ENCODE assay signal across 10 cellular contexts in the genomic region with DNA sequence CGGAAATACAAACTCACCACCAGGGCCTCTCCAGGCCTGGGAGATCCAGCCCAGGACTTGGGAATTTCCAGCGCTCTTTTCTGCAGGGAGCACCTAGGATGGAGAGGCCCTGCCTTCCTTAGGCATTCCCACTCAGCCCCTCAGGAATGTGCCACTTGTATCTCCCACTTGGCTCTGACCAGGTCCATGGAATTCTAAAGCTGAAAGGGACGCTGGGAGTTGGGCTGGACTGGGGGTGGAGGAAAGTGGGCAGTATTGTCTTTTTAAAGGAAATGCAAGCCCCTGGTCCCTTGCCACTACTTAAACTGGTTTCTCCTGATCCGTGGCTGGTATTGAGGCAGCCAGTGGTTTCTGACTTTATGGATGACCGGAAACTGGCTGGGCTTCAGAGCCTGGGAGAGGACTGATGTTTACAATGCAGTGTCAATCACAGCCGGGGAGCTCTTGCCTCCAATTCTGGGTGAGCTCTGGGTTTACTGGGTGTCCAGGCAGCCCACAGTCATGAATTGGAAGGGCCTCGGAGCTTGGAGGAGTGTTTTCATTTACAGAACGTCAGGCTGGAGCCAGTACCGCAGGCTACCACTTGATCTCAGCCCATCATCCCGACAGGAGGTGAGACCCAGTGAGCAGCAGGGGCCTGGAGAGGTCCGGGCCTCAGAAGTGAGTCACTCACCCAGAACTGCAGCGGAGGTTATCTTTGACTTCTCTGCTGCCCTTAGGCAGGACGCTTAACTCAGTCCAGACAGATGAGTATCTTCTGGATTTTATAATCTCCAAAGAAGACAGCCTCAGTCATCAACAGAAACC. TPM values are rescaled to one million over a fixed set of nuclear protein-coding genes. Genes with fewer than 3 reads are reported as not detected.
DNase-seq lines count a peak whose midpoint lies in the region; ATAC-seq and TF ChIP-seq lines count a peak whose summit lies in the region.
"Had no signal": no experiment of that assay in that cellular context is flagged by ENCODE, and none has a peak within 500 bp of the region (broad histone marks: within the 10 kb centered on the region; RNA-seq: fewer than 3 reads in every experiment).

No MANE protein-coding gene starts in this region.

- no peak for TF ChIP-seq RAD21 in IMR-90 (IDR thresholded peaks at IDR 0.05; ENCODE audit: low read length)

- peak overlapping the region; percentile 64 for H3K23ac ChIP-seq in IMR-90 (ENCODE audit: low read depth, low read length)

- H3K36me3 Mint-ChIP-seq in CD14-positive monocyte: peaks cover 27 to 45% of the 10 kb centered on the region in 2 donors

- 0% methylated on average over 7 of the region's 13 CpGs; no CpG with 5 or more reads in 1 of the 2 experiments for WGBS in IMR-90 (ENCODE audit: extremely low coverage in 2 of 2, insufficient read length in 1 of 2), 2 experiments
- 10 to 12% methylated on average over 10 of the region's 13 CpGs for WGBS in mesodermal cell (ENCODE audit: insufficient coverage in 2 of 2), 2 experiments

- H3K79me1 ChIP-seq in IMR-90 (ENCODE audit: low read depth in 1 of 2, low read length in 2 of 2): peaks cover 20 to 76% of the 10 kb centered on the region in 2 experiments

- peak overlapping the region; percentile 63 for H2BK5ac ChIP-seq in IMR-90 (ENCODE audit: low read depth, low read length, poor library complexity, severe bottlenecking)

- peak; percentile 67 for ATAC-seq in IMR-90 (ENCODE audit: low read depth)
- no peak for ATAC-seq in GM21825 (IDR thresholded peaks at IDR 0.05; ENCODE audit: unreplicated experiment)
- no peak for ATAC-seq in HG03159 (IDR thresholded peaks at IDR 0.05; ENCODE audit: unreplicated experiment)
- ATAC-seq in HG02870 (IDR thresholded peaks at IDR 0.05; ENCODE audit: unreplicated experiment): no peak

- H3K4me2 ChIP-seq in IMR-90 (ENCODE audit: low read depth, low read length): peak overlapping the region; percentile 57

- peaks cover 26% of the 10 kb centered on the region for H3K36me3 ChIP-seq in BE2C
- H3K36me3 ChIP-seq in IMR-90 (ENCODE audit: control insufficient read depth, insufficient read depth, low read length): peaks cover 16% of the 10 kb centered on the region
- H3K36me3 ChIP-seq in breast epithelium: peaks cover 4% of the 10 kb centered on the region
- H3K36me3 ChIP-seq in mesodermal cell (ENCODE audit: control insufficient read depth, insufficient read depth, low read length): peaks cover 20% of the 10 kb centered on the region

- H3K27me3 Mint-ChIP-seq in CD14-positive monocyte (ENCODE audit: low read depth in 3 of 3): peaks cover 22 to 32% (median 22%) of the 10 kb centered on the region in 3 donors

- peak overlapping the region; percentile 73 for H3K56ac ChIP-seq in IMR-90 (ENCODE audit: extremely low read depth, insufficient read depth, low read length)

- peak overlapping the region; percentile 63 for H2BK20ac ChIP-seq in IMR-90 (ENCODE audit: low read depth, low read length)

- H2AK9ac ChIP-seq in IMR-90 (replicated peaks; ENCODE audit: low read depth, low read length, poor library complexity): peak overlapping the region; percentile 93

- intact Hi-C loops in IMR-90 (cut with micrococcal nuclease): loop anchor here (5.0 kb wide), 2 partner anchors 101 to 216 kb away; no protein-coding TSS in a partner anchor
- intact Hi-C loops in breast epithelium (cut with DNase I; ENCODE audit: low total_unique reads): loop anchor here (10.0 kb wide), 1 partner anchor 99 kb away; no protein-coding TSS in a partner anchor
- intact Hi-C loops in CD14-positive monocyte (cut with micrococcal nuclease): loop anchor here (5.0 to 10.0 kb wide), 6 partner anchors 36 to 219 kb away; a partner anchor contains a TSS

- H4K91ac ChIP-seq in IMR-90 (ENCODE audit: insufficient read depth, low read depth, low read length): peak overlapping the region; percentile 81

- no TSS peak for BruUV-seq in IMR-90 (replicated peaks; lab: Mats Ljungman, UMichigan)

- H3K4me1 Mint-ChIP-seq in CD14-positive monocyte: peaks cover 16% of the 10 kb centered on the region

- peak overlapping the region; percentile 27 for H2AK5ac ChIP-seq in IMR-90 (ENCODE audit: low read depth, low read length)

- peaks cover 83% of the 10 kb centered on the region for H4K20me1 ChIP-seq in IMR-90 (ENCODE audit: insufficient read depth, low read length)

- H3K27me3 ChIP-seq in BE2C: no peaks in the 10 kb centered on the region
- H3K27me3 ChIP-seq in IMR-90 (ENCODE audit: control insufficient read depth, insufficient read depth, low read length): no peaks in the 10 kb centered on the region
- H3K27me3 ChIP-seq in breast epithelium: no peaks in the 10 kb centered on the region

- CTCF ChIA-PET in IMR-90 (lab: Yijun Ruan, JAX): interaction anchor here (0.6 to 1.0 kb wide), 3 partner anchors 19 to 220 kb away, joined by 3 to 7 read pairs (median 5); a partner anchor contains a TSS

- TF ChIP-seq CTCF in BE2C (IDR thresholded peaks at IDR 0.05; ENCODE audit: low read depth, low read length): peak; percentile 10; the same call in 1 of the 2 replicates
- no peak for TF ChIP-seq CTCF in IMR-90 (conservative IDR thresholded peaks at IDR 0.05; ENCODE audit: low read depth, low read length)
- TF ChIP-seq CTCF in breast epithelium (IDR thresholded peaks at IDR 0.05): peak in 1 of 3 donors; percentile 28
- no peak for TF ChIP-seq CTCF in CD14-positive monocyte (IDR thresholded peaks at IDR 0.05)

- H3K4me1 ChIP-seq in BE2C (peaks cover 16% of the 10 kb centered on the region), IMR-90 (ENCODE audit: control insufficient read depth, insufficient read depth, low read length) (peaks cover 24% of the 10 kb centered on the region), breast epithelium (peaks cover 0 to 9% of the 10 kb centered on the region in 2 donors), mesodermal cell (ENCODE audit: control insufficient read depth, insufficient read depth, low read length, poor library complexity, severe bottlenecking) (peaks cover 46% of the 10 kb centered on the region)

- POLR2A ChIA-PET in IMR-90 (lab: Charles Lee; ENCODE audit: unreplicated experiment): interaction anchor here (1.2 kb wide), 1 partner anchor 25 kb away, joined by 3 read pairs; no protein-coding TSS in a partner anchor

- H3K9me3 ChIP-seq in BE2C (no peaks in the 10 kb centered on the region), IMR-90 (ENCODE audit: control insufficient read depth, insufficient read depth, low read length) (no peaks in the 10 kb centered on the region), breast epithelium (no peaks in the 10 kb centered on the region), mesodermal cell (ENCODE audit: control insufficient read depth, low read length) (no peaks in the 10 kb centered on the region)

- in situ Hi-C loops in IMR-90 (cut with MboI; ENCODE audit: low sequenced_read_pairs): loop anchor here (5.0 to 25.0 kb wide), 2 partner anchors 91 to 326 kb away; a partner anchor contains a TSS

- peak; percentile 79 for DNase-seq in BE2C
- peak; percentile 93 for DNase-seq in IMR-90
- DNase-seq in breast epithelium (ENCODE audit: low spot score in 2 of 2): peak in 1 of 2 donors; percentile 81
- no peak for DNase-seq in CD14-positive monocyte (ENCODE audit: low spot score)
- DNase-seq: activated CD4-positive, alpha-beta T cell treated with anti-CD3 and anti-CD28 coated beads, Interleukin-2, amount 50 U/mL, for 4 hours had no signal

- H3K4me3 Mint-ChIP-seq in CD14-positive monocyte: peak overlapping the region in 1 of 2 donors; percentile 64

- H3K14ac ChIP-seq in IMR-90 (replicated peaks; ENCODE audit: low read depth, low read length): peak overlapping the region; percentile 74

- peaks cover 19% of the 10 kb centered on the region for H3K9me1 ChIP-seq in IMR-90 (ENCODE audit: insufficient read depth, low read length)

- H2AFZ ChIP-seq in IMR-90 (replicated peaks; ENCODE audit: low read length, poor library complexity): peak overlapping the region; percentile 26

- H2BK15ac ChIP-seq in IMR-90 (ENCODE audit: low read depth, low read length): peak overlapping the region; percentile 29; the same call in 2 of the 3 replicates

- H3K4me3 ChIP-seq in BE2C (ENCODE audit: low read depth, low read length) (no peak overlapping the region; the same call in 1 of the 2 replicates), IMR-90 (ENCODE audit: insufficient read depth, low read depth, low read length) (no peak overlapping the region), breast epithelium (peak overlapping the region in 2 of 3 donors; percentile 51 to 69), mesodermal cell (ENCODE audit: extremely low read depth, insufficient read depth, low read length, poor library complexity, severe bottlenecking) (peak overlapping the region; percentile 33)

- H3K4ac ChIP-seq in IMR-90 (ENCODE audit: low read depth, low read length): peak overlapping the region; percentile 91

- H3K9me3 Mint-ChIP-seq in CD14-positive monocyte: peaks cover 0 to 4% (median 2%) of the 10 kb centered on the region in 7 donors

- H3K27ac ChIP-seq in IMR-90 (ENCODE audit: insufficient read depth, low read length) (peak overlapping the region; percentile 66), breast epithelium (peak overlapping the region; percentile 63 to 85), mesodermal cell (ENCODE audit: low read depth, low read length, severe bottlenecking) (peak overlapping the region; percentile 98)

- H4K8ac ChIP-seq in IMR-90 (ENCODE audit: low read depth in 2 of 2, low read length in 2 of 2): peak overlapping the region; percentile 5 to 82; a peak in 3 of 4 replicates

- peak overlapping the region; percentile 84 for H2BK120ac ChIP-seq in IMR-90 (ENCODE audit: low read depth, low read length)

- no peak overlapping the region for H3K18ac ChIP-seq in IMR-90 (ENCODE audit: low read depth, low read length)

- no peak; the same call in 1 of the 2 replicates for TF ChIP-seq POLR2A in IMR-90 (IDR thresholded peaks at IDR 0.05; ENCODE audit: low read depth, low read length)
- no peak for TF ChIP-seq POLR2A in breast epithelium (IDR thresholded peaks at IDR 0.05)

- dilution Hi-C loops in IMR-90 (cut with HindIII; ENCODE audit: low sequenced_read_pairs, unreplicated experiment): no loop called here

- no peak overlapping the region for H4K5ac ChIP-seq in IMR-90 (ENCODE audit: low read depth, low read length)

- no peak overlapping the region for H3K27ac Mint-ChIP-seq in CD14-positive monocyte

- peak overlapping the region; percentile 15; the same call in 1 of the 2 replicates for H3K9ac ChIP-seq in IMR-90 (ENCODE audit: low read depth, low read length)

RNA-seq across cellular contexts. Expression of a gene that starts 27.3 kb away (rescaled TPM):
- 220 TPM for polyA plus RNA-seq in BE2C (2012; ENCODE audit: insufficient read depth, insufficient read length, low read depth)
- 33.3 and 35.3 TPM in 2 replicates for total RNA-seq in IMR-90 (2012; rRNA removed)
- polyA plus RNA-seq in IMR-90 (2012; rRNA removed): 93.9 and 99.5 TPM in 2 replicates
- 87.0 and 97.5 TPM in 2 replicates for polyA plus RNA-seq in IMR-90 (2012; cell fraction: cytosol; rRNA removed)
- polyA plus RNA-seq in IMR-90 (2012; cell fraction: nucleus; rRNA removed; ENCODE audit: low replicate concordance): 301 and 531 TPM in 2 replicates
- total RNA-seq in breast epithelium: 10 to 100 TPM; 47.2 to 58.1 (median 55.1) TPM
- polyA plus RNA-seq in mesodermal cell (2013, experiment 1 of 2): 78.3 TPM
- polyA plus RNA-seq in mesodermal cell (2013, experiment 2 of 2): 71.9 TPM
- 1 to 10 TPM; 6.4 to 6.8 TPM for polyA plus RNA-seq in CD14-positive monocyte

RNA-seq across cellular contexts. Expression of a gene that starts 30.3 kb away (rescaled TPM):
- 203 TPM for polyA plus RNA-seq in BE2C (2012; ENCODE audit: insufficient read depth, insufficient read length, low read depth)
- 6.8 and 7.8 TPM in 2 replicates for total RNA-seq in IMR-90 (2012; rRNA removed)
- polyA plus RNA-seq in IMR-90 (2012; rRNA removed): 29.8 and 38.3 TPM in 2 replicates
- 24.3 and 48.1 TPM in 2 replicates for polyA plus RNA-seq in IMR-90 (2012; cell fraction: cytosol; rRNA removed)
- 34.7 and 60.3 TPM in 2 replicates for polyA plus RNA-seq in IMR-90 (2012; cell fraction: nucleus; rRNA removed; ENCODE audit: low replicate concordance)
- 10 to 100 TPM; 32.1 to 36.1 (median 35.0) TPM for total RNA-seq in breast epithelium
- 45.6 TPM for polyA plus RNA-seq in mesodermal cell (2013, experiment 1 of 2)
- 44.6 TPM for polyA plus RNA-seq in mesodermal cell (2013, experiment 2 of 2)
- polyA plus RNA-seq in CD14-positive monocyte: 10 to 100 TPM; 17.4 to 19.8 TPM

RNA-seq across cellular contexts. Expression of a gene that starts 32.9 kb away (rescaled TPM):
- 267 TPM for polyA plus RNA-seq in BE2C (2012; ENCODE audit: insufficient read depth, insufficient read length, low read depth)
- total RNA-seq in IMR-90 (2012; rRNA removed) (41.9 and 53.8 TPM in 2 replicates), breast epithelium (10 to 100 TPM; 45.6 to 63.5 (median 60.0) TPM)
- polyA plus RNA-seq in IMR-90 (2012; rRNA removed) (115 and 127 TPM in 2 replicates), CD14-positive monocyte (10 to 100 TPM; 34.7 to 38.6 TPM)
- polyA plus RNA-seq in IMR-90 (2012; cell fraction: cytosol; rRNA removed): 99.0 and 130 TPM in 2 replicates
- 430 and 1,164 TPM in 2 replicates for polyA plus RNA-seq in IMR-90 (2012; cell fraction: nucleus; rRNA removed; ENCODE audit: low replicate concordance)
- polyA plus RNA-seq in mesodermal cell (2013, experiment 1 of 2): 51.8 TPM
- 50.3 TPM for polyA plus RNA-seq in mesodermal cell (2013, experiment 2 of 2)

RNA-seq across cellular contexts. Expression of a gene that starts 53.9 kb away (rescaled TPM):
- polyA plus RNA-seq in BE2C (2012; ENCODE audit: insufficient read depth, insufficient read length, low read depth): not detected
- total RNA-seq in IMR-90 (2012; rRNA removed) (not detected in 2 replicates), breast epithelium (not detected)
- polyA plus RNA-seq in IMR-90 (2012; rRNA removed) (not detected in 2 replicates), CD14-positive monocyte (not detected)
- not detected in 2 replicates for polyA plus RNA-seq in IMR-90 (2012; cell fraction: cytosol; rRNA removed)
- polyA plus RNA-seq in IMR-90 (2012; cell fraction: nucleus; rRNA removed; ENCODE audit: low replicate concordance): not detected in 2 replicates
- polyA plus RNA-seq in mesodermal cell (2013, experiment 1 of 2): 0.66 TPM
- polyA plus RNA-seq in mesodermal cell (2013, experiment 2 of 2): not detected
- total RNA-seq: liver had no signal
- polyA plus RNA-seq: liver had no signal

RNA-seq across cellular contexts. Expression of a gene that starts 54.2 kb away (rescaled TPM):
- polyA plus RNA-seq in BE2C (2012; ENCODE audit: insufficient read depth, insufficient read length, low read depth): 621 TPM
- total RNA-seq in IMR-90 (2012; rRNA removed): 25.3 and 29.6 TPM in 2 replicates
- polyA plus RNA-seq in IMR-90 (2012; rRNA removed): 91.0 and 112 TPM in 2 replicates
- polyA plus RNA-seq in IMR-90 (2012; cell fraction: cytosol; rRNA removed): 70.2 and 89.3 TPM in 2 replicates
- 205 and 510 TPM in 2 replicates for polyA plus RNA-seq in IMR-90 (2012; cell fraction: nucleus; rRNA removed; ENCODE audit: low replicate concordance)
- 100 to 1,000 TPM in 1 of 3 donors, 10 to 100 TPM in 2; 83.2 to 101 (median 92.8) TPM for total RNA-seq in breast epithelium
- polyA plus RNA-seq in mesodermal cell (2013, experiment 1 of 2): 77.0 TPM
- polyA plus RNA-seq in mesodermal cell (2013, experiment 2 of 2): 68.0 TPM
- polyA plus RNA-seq in CD14-positive monocyte: 10 to 100 TPM; 21.6 to 23.8 TPM

Comparison
In these comparisons a context has a peak if more than half of its experiments do, and no peak if none do; other contexts are left out.
1. H3K4me3 ChIP-seq: peak in breast epithelium (2 of 3) and mesodermal cell (single experiment); none in BE2C (single experiment) and IMR-90 (single experiment).
2. Peak in every context shown above with its lines, with median percentiles within 50 percentile points of each other: H3K27ac ChIP-seq.